In genomic region chr5:172584638-172585037, GRCh38 we compare ENCODE assay signal across 2 cellular contexts.
TF ChIP-seq lines count a peak whose summit lies in the region.

No MANE protein-coding gene starts in this region.

TF ChIP-seq in liver, 16 proteins besides CTCF, POLR2A, EP300 and RAD21:
- TF ChIP-seq MAX (IDR thresholded peaks at IDR 0.05) (no peak), TAF1 (conservative IDR thresholded peaks at IDR 0.05) (no peak), HNF4A (conservative IDR thresholded peaks at IDR 0.05) (no peak), SP1 (IDR thresholded peaks at IDR 0.05) (no peak), HNF4G (IDR thresholded peaks at IDR 0.05) (no peak), JUND (IDR thresholded peaks at IDR 0.05) (no peak)
- TF ChIP-seq, protein P1, sequence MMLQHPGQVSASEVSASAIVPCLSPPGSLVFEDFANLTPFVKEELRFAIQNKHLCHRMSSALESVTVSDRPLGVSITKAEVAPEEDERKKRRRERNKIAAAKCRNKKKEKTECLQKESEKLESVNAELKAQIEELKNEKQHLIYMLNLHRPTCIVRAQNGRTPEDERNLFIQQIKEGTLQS (IDR thresholded peaks at IDR 0.05) = no peak

TF ChIP-seq in HepG2, 621 proteins besides CTCF, POLR2A, EP300 and RAD21 (continued from another document):
- TF ChIP-seq MTERF4 (CRISPR knock-in tag; IDR thresholded peaks at IDR 0.05) (no peak), MAZ (IDR thresholded peaks at IDR 0.05; ENCODE audit: borderline replicate concordance, low read depth, low read length) (no peak), MAZ (CRISPR knock-in tag; IDR thresholded peaks at IDR 0.05; ENCODE audit: low read depth) (no peak), REXO4 (CRISPR knock-in tag; IDR thresholded peaks at IDR 0.05; ENCODE audit: borderline replicate concordance) (no peak), ARID4A (CRISPR knock-in tag; IDR thresholded peaks at IDR 0.05; ENCODE audit: borderline replicate concordance) (no peak), DZIP1 (CRISPR knock-in tag; IDR thresholded peaks at IDR 0.05) (no peak), NCOA1 (CRISPR knock-in tag; IDR thresholded peaks at IDR 0.05) (no peak), NR1H2 (CRISPR knock-in tag; IDR thresholded peaks at IDR 0.05; ENCODE audit: borderline replicate concordance, low read depth) (no peak), MLLT10 (CRISPR knock-in tag; IDR thresholded peaks at IDR 0.05) (no peak), STAG1 (CRISPR knock-in tag; IDR thresholded peaks at IDR 0.05) (no peak), ZSCAN20 (CRISPR knock-in tag; IDR thresholded peaks at IDR 0.05; ENCODE audit: borderline replicate concordance) (no peak)
- TF ChIP-seq, protein P2, sequence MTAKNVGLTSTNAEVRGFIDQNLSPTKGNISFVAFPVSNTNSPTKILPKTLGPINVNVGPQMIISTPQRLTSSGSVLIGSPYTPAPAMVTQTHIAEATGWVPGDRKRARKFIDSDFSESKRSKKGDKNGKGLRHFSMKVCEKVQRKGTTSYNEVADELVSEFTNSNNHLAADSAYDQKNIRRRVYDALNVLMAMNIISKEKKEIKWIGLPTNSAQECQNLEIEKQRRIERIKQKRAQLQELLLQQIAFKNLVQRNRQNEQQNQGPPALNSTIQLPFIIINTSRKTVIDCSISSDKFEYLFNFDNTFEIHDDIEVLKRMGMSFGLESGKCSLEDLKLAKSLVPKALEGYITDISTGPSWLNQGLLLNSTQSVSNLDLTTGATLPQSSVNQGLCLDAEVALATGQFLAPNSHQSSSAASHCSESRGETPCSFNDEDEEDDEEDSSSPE (CRISPR knock-in tag; IDR thresholded peaks at IDR 0.05) = no peak
